In genomic region chr10:79179404-79180309, GRCh38 we compare ENCODE assay signal across 10 cellular contexts.
DNase-seq lines count a peak whose midpoint lies in the region; ATAC-seq and TF ChIP-seq lines count a peak whose summit lies in the region.
"Had no signal": no experiment of that assay in that cellular context is flagged by ENCODE, and none has a peak within 500 bp of the region (broad histone marks: within the 10 kb centered on the region; RNA-seq: fewer than 3 reads in every experiment).

No MANE protein-coding gene starts in this region.

- DNase-seq in DMS53 (lab: John Stamatoyannopoulos, UW) (peak; percentile 25), DMS53 treated with DMSO at 0.1 percent for 48 hours (lab: John Stamatoyannopoulos, UW; ENCODE audit: unreplicated experiment) (no peak), RPMI7951 (ENCODE audit: low read depth) (peak; percentile 57), glomerular visceral epithelial cell (ENCODE audit: extremely low spot score) (peak; percentile 72), suprapubic skin (ENCODE audit: low spot score in 2 of 2) (no peak), NCI-H2029 (lab: John Stamatoyannopoulos, UW) (no peak)
- DNase-seq in T-helper 2 cell treated with Interferon-gamma antibody and Interleukin-4, amounts not matched to agents 5 μg/mL and 100 μg/mL, for 36 hours (ENCODE audit: low spot score): no peak
- DNase-seq: aorta had no signal

- H3K4me1 ChIP-seq in suprapubic skin: peaks cover 95% of the 10 kb centered on the region

- H3K27ac ChIP-seq in suprapubic skin: peak overlapping the region; percentile 44

- no peaks in the 10 kb centered on the region for H3K27me3 Mint-ChIP-seq in T-helper 2 cell treated with Interferon-gamma antibody and Interleukin-4, amounts not matched to agents 5 μg/mL and 100 μg/mL, for 36 hours (ENCODE audit: low read depth)

- H3K36me3 ChIP-seq in suprapubic skin: no peaks in the 10 kb centered on the region

- H3K4me3 Mint-ChIP-seq in T-helper 2 cell treated with Interferon-gamma antibody and Interleukin-4, amounts not matched to agents 5 μg/mL and 100 μg/mL, for 36 hours: no peak overlapping the region
- H3K4me3 Mint-ChIP-seq: memory B cell had no signal

- TF ChIP-seq POLR2A in suprapubic skin (IDR thresholded peaks at IDR 0.05): no peak

- H3K27me3 ChIP-seq in suprapubic skin: no peaks in the 10 kb centered on the region

- H3K9me3 Mint-ChIP-seq in T-helper 2 cell treated with Interferon-gamma antibody and Interleukin-4, amounts not matched to agents 5 μg/mL and 100 μg/mL, for 36 hours: no peaks in the 10 kb centered on the region
- H3K9me3 Mint-ChIP-seq: memory B cell had no signal

- H3K9me3 ChIP-seq in suprapubic skin: no peaks in the 10 kb centered on the region

- ATAC-seq in GM21825 (IDR thresholded peaks at IDR 0.05; ENCODE audit: unreplicated experiment): no peak

- no peak overlapping the region for H3K27ac Mint-ChIP-seq in T-helper 2 cell treated with Interferon-gamma antibody and Interleukin-4, amounts not matched to agents 5 μg/mL and 100 μg/mL, for 36 hours
- H3K27ac Mint-ChIP-seq: memory B cell had no signal

- H3K4me3 ChIP-seq in suprapubic skin: no peak overlapping the region

- no peak for TF ChIP-seq EP300 in suprapubic skin (IDR thresholded peaks at IDR 0.05)

- WGBS in suprapubic skin: 74% methylated on average over 12 of the region's 14 CpGs

- no peak for TF ChIP-seq CTCF in suprapubic skin (IDR thresholded peaks at IDR 0.05)

- no peaks in the 10 kb centered on the region for H3K4me1 Mint-ChIP-seq in T-helper 2 cell treated with Interferon-gamma antibody and Interleukin-4, amounts not matched to agents 5 μg/mL and 100 μg/mL, for 36 hours (ENCODE audit: low read depth)
- H3K4me1 Mint-ChIP-seq: memory B cell had no signal

- H3K36me3 Mint-ChIP-seq in T-helper 2 cell treated with Interferon-gamma antibody and Interleukin-4, amounts not matched to agents 5 μg/mL and 100 μg/mL, for 36 hours (ENCODE audit: low read depth): no peaks in the 10 kb centered on the region
- H3K36me3 Mint-ChIP-seq: memory B cell had no signal

Comparison
In these comparisons a context has a peak if more than half of its experiments do, and no peak if none do; other contexts are left out.
1. DNase-seq: peak in DMS53 (single experiment), RPMI7951 (single experiment) and glomerular visceral epithelial cell (single experiment); none in DMS53 treated with DMSO at 0.1 percent for 48 hours (single experiment), suprapubic skin (0 of 2), NCI-H2029 (single experiment) and T-helper 2 cell treated with Interferon-gamma antibody and Interleukin-4, amounts not matched to agents 5 μg/mL and 100 μg/mL, for 36 hours (single experiment).